In genomic region chr2:54879037-54879436, GRCh38 we compare ENCODE assay signal across 18 cellular contexts.
"Had no signal": no experiment of that assay in that cellular context is flagged by ENCODE, and none has a peak within 500 bp of the region (broad histone marks: within the 10 kb centered on the region; RNA-seq: fewer than 3 reads in every experiment).

No MANE protein-coding gene starts in this region.

- H3K9me3 Mint-ChIP-seq: activated naive CD4-positive, alpha-beta T cell treated with anti-CD3 and anti-CD28 coated beads, Interleukin-2, amount 50 U/mL, for 24 hours; neural crest cell; T-helper 1 cell treated with Interleukin-12 subunit alpha and Interleukin-12 subunit beta and Interleukin-4 antibody, amounts not matched to agents 30 μg/mL and 1 μg/mL, for 36 hours had no signal

- DNase-seq: activated CD4-positive, alpha-beta T cell treated with anti-CD3 and anti-CD28 coated beads, Interleukin-2, amount 50 U/mL, for 1 hour; activated CD8-positive, alpha-beta memory T cell treated with anti-CD3 and anti-CD28 coated beads for 24 hours; activated gamma-delta T cell; adrenal gland; dermis blood vessel endothelial cell; effector memory CD4-positive, alpha-beta T cell; foreskin fibroblast; left cardiac atrium; lower lobe of right lung; stimulated activated CD4-positive, alpha-beta T cell treated with anti-CD3 and anti-CD28 coated beads, Interleukin-2, amount 100 ng/mL, for 24 hours; stimulated activated naive CD8-positive, alpha-beta T cell treated with anti-CD3 and anti-CD28 coated beads, Interleukin-15, Interleukin-2, amounts not matched to agents 100 U/mL and 50 U/mL, for 24 hours; tibial artery had no signal

- H3K36me3 Mint-ChIP-seq: activated naive CD4-positive, alpha-beta T cell treated with anti-CD3 and anti-CD28 coated beads, Interleukin-2, amount 50 U/mL, for 24 hours had no signal

- H3K9me3 ChIP-seq: adrenal gland, lower lobe of right lung, tibial artery had no signal

- H2AFZ ChIP-seq: hepatocyte had no signal

- H3K27ac ChIP-seq: adrenal gland, epithelial cell of prostate, hepatocyte, lower lobe of right lung, tibial artery had no signal

- H3K4me1 Mint-ChIP-seq: activated naive CD4-positive, alpha-beta T cell treated with anti-CD3 and anti-CD28 coated beads, Interleukin-2, amount 50 U/mL, for 24 hours; neural crest cell had no signal

- H3K4me1 ChIP-seq: adrenal gland, lower lobe of right lung, tibial artery had no signal

- H3K4me3 ChIP-seq: adrenal gland, hepatocyte, lower lobe of right lung, tibial artery had no signal

- H3K27me3 ChIP-seq: adrenal gland, hepatocyte, tibial artery had no signal

- H3K36me3 ChIP-seq: adrenal gland, lower lobe of right lung, tibial artery had no signal

- H3K79me2 ChIP-seq: hepatocyte had no signal

- H3K4me2 ChIP-seq: hepatocyte had no signal

- ATAC-seq: activated CD4-positive, CD25-positive, alpha-beta regulatory T cell treated with anti-CD3 and anti-CD28 coated beads, Interleukin-2, amount 50 U/mL, for 24 hours; left cardiac atrium; lower lobe of right lung; stimulated activated naive CD8-positive, alpha-beta T cell treated with anti-CD3 and anti-CD28 coated beads, Interleukin-15, Interleukin-2, amounts not matched to agents 100 U/mL and 50 U/mL, for 24 hours had no signal

- H3K4me3 Mint-ChIP-seq: activated naive CD4-positive, alpha-beta T cell treated with anti-CD3 and anti-CD28 coated beads, Interleukin-2, amount 50 U/mL, for 24 hours; neural crest cell; T-helper 1 cell treated with Interleukin-12 subunit alpha and Interleukin-12 subunit beta and Interleukin-4 antibody, amounts not matched to agents 30 μg/mL and 1 μg/mL, for 36 hours had no signal

- H3K27ac Mint-ChIP-seq: activated naive CD4-positive, alpha-beta T cell treated with anti-CD3 and anti-CD28 coated beads, Interleukin-2, amount 50 U/mL, for 24 hours; T-helper 1 cell treated with Interleukin-12 subunit alpha and Interleukin-12 subunit beta and Interleukin-4 antibody, amounts not matched to agents 30 μg/mL and 1 μg/mL, for 36 hours had no signal
